In genomic region chr2:155518094-155518493, GRCh38 we compare ENCODE assay signal across 25 cellular contexts.
"Had no signal": no experiment of that assay in that cellular context is flagged by ENCODE, and none has a peak within 500 bp of the region (broad histone marks: within the 10 kb centered on the region; RNA-seq: fewer than 3 reads in every experiment).

No MANE protein-coding gene starts in this region.

- FAIRE-seq: colon, endothelial cell of umbilical vein, islet of Langerhans, keratinocyte had no signal

- DNase-seq: dermis blood vessel endothelial cell; dorsolateral prefrontal cortex; effector CD4-positive, alpha-beta T cell; effector memory CD4-positive, alpha-beta T cell; esophagus squamous epithelium; foreskin fibroblast; foreskin melanocyte; gastrocnemius medialis; glutamatergic neuron; head of caudate nucleus; heart right ventricle; hippocampal formation; left cardiac atrium; left lung; left ventricle myocardium superior; lower lobe of right lung; mesenchymal stem cell; mucosa of descending colon; naive B cell had no signal

- H3K27me3 ChIP-seq: dorsolateral prefrontal cortex, esophagus squamous epithelium, gastrocnemius medialis, heart right ventricle, left lung had no signal

- H3K27ac ChIP-seq: coronary artery, dorsolateral prefrontal cortex, esophagus squamous epithelium, gastrocnemius medialis, heart right ventricle, left lung, lower lobe of right lung had no signal

- H3K4me3 ChIP-seq: coronary artery, dorsolateral prefrontal cortex, esophagus squamous epithelium, gastrocnemius medialis, heart right ventricle, left lung, lower lobe of right lung, mucosa of descending colon had no signal

- H3K36me3 ChIP-seq: esophagus squamous epithelium, gastrocnemius medialis, heart right ventricle, left lung, lower lobe of right lung had no signal

- H3K4me1 ChIP-seq: esophagus squamous epithelium, gastrocnemius medialis, heart right ventricle, left lung, lower lobe of right lung had no signal

- H3K9me3 ChIP-seq: esophagus squamous epithelium, gastrocnemius medialis, heart right ventricle, left lung, lower lobe of right lung, mucosa of descending colon had no signal

- ATAC-seq: esophagus mucosa, gastrocnemius medialis, heart right ventricle, left cardiac atrium, left lung, left ventricle myocardium superior, lower lobe of right lung, mucosa of descending colon had no signal
